ENCODE assay signal across 1 cellular context in the genomic region with DNA sequence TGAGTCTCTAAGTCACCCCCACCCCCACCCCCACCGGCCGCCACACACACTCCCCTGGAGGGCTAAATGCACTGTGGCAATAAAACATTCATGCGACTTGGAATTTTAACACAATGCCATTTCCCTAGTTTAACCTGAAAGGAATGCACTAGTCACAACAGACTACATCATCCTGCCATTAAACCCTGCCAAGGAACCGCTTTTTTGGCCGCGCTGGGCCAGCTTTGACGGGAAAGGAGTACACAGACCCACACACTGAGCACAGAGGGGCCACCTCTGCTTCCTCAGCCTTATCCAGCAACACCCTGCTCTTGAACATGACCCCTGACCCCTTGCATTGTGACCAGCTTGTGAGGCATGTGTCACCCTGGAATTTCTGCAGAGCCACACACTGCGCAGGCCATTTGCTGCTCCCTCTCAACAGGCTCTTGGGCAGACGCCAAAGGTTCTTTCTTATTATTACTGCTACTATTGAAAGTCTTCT.
TF ChIP-seq lines count a peak whose summit lies in the region.

No MANE protein-coding gene starts in this region.

TF ChIP-seq in HEK293, 187 proteins besides CTCF, POLR2A, EP300 and RAD21 (continued from another document):
- TF ChIP-seq ZNF692 (tag by site-specific recombination; IDR thresholded peaks at IDR 0.05): peak; percentile 33; the same call in 1 of the 2 replicates
- TF ChIP-seq, protein P1, sequence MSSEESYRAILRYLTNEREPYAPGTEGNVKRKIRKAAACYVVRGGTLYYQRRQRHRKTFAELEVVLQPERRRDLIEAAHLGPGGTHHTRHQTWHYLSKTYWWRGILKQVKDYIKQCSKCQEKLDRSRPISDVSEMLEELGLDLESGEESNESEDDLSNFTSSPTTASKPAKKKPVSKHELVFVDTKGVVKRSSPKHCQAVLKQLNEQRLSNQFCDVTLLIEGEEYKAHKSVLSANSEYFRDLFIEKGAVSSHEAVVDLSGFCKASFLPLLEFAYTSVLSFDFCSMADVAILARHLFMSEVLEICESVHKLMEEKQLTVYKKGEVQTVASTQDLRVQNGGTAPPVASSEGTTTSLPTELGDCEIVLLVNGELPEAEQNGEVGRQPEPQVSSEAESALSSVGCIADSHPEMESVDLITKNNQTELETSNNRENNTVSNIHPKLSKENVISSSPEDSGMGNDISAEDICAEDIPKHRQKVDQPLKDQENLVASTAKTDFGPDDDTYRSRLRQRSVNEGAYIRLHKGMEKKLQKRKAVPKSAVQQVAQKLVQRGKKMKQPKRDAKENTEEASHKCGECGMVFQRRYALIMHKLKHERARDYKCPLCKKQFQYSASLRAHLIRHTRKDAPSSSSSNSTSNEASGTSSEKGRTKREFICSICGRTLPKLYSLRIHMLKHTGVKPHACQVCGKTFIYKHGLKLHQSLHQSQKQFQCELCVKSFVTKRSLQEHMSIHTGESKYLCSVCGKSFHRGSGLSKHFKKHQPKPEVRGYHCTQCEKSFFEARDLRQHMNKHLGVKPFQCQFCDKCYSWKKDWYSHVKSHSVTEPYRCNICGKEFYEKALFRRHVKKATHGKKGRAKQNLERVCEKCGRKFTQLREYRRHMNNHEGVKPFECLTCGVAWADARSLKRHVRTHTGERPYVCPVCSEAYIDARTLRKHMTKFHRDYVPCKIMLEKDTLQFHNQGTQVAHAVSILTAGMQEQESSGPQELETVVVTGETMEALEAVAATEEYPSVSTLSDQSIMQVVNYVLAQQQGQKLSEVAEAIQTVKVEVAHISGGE (tag by site-specific recombination; conservative IDR thresholded peaks at IDR 0.05; ENCODE audit: low read depth): no peak
- TF ChIP-seq MZF1 (tag by site-specific recombination; IDR thresholded peaks at IDR 0.05; ENCODE audit: borderline replicate concordance): 0 out of 2 replicates have a peak, but pooled peaks have one; percentile 20
- TF ChIP-seq ZNF600 (tag by site-specific recombination; IDR thresholded peaks at IDR 0.05): peak; percentile 77
- no peak for TF ChIP-seq ZBTB1 (tag by site-specific recombination; IDR thresholded peaks at IDR 0.05)
- TF ChIP-seq ZNF768 (tag by site-specific recombination; IDR thresholded peaks at IDR 0.05): no peak
- TF ChIP-seq ZNF341 (tag by site-specific recombination; IDR thresholded peaks at IDR 0.05; ENCODE audit: low read depth): no peak
- no peak for TF ChIP-seq ZNF776 (tag by site-specific recombination; IDR thresholded peaks at IDR 0.05; ENCODE audit: borderline replicate concordance)
- TF ChIP-seq ZFHX2 (tag by site-specific recombination; conservative IDR thresholded peaks at IDR 0.05): no peak
- TF ChIP-seq ZNF777 (tag by site-specific recombination; IDR thresholded peaks at IDR 0.05; ENCODE audit: borderline replicate concordance): no peak
- no peak for TF ChIP-seq ZNF677 (tag by site-specific recombination; IDR thresholded peaks at IDR 0.05)
- TF ChIP-seq ZNF335 (tag by site-specific recombination; conservative IDR thresholded peaks at IDR 0.05): peak; percentile 86
- TF ChIP-seq BCL11B (tag by site-specific recombination; IDR thresholded peaks at IDR 0.05; ENCODE audit: low read depth): peak; percentile 43; the same call in 1 of the 2 replicates
- TF ChIP-seq, protein P2, sequence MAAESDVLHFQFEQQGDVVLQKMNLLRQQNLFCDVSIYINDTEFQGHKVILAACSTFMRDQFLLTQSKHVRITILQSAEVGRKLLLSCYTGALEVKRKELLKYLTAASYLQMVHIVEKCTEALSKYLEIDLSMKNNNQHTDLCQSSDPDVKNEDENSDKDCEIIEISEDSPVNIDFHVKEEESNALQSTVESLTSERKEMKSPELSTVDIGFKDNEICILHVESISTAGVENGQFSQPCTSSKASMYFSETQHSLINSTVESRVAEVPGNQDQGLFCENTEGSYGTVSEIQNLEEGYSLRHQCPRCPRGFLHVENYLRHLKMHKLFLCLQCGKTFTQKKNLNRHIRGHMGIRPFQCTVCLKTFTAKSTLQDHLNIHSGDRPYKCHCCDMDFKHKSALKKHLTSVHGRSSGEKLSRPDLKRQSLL (tag by site-specific recombination; IDR thresholded peaks at IDR 0.05): no peak
- no peak for TF ChIP-seq ZNF549 (tag by site-specific recombination; IDR thresholded peaks at IDR 0.05)
- TF ChIP-seq ZNF311 (tag by site-specific recombination; IDR thresholded peaks at IDR 0.05; ENCODE audit: borderline replicate concordance): no peak
TF ChIP-seq in HEK293: peak in this region for 45.
